Comparison of ENCODE assay signal across 8 cellular contexts in the genomic region with DNA sequence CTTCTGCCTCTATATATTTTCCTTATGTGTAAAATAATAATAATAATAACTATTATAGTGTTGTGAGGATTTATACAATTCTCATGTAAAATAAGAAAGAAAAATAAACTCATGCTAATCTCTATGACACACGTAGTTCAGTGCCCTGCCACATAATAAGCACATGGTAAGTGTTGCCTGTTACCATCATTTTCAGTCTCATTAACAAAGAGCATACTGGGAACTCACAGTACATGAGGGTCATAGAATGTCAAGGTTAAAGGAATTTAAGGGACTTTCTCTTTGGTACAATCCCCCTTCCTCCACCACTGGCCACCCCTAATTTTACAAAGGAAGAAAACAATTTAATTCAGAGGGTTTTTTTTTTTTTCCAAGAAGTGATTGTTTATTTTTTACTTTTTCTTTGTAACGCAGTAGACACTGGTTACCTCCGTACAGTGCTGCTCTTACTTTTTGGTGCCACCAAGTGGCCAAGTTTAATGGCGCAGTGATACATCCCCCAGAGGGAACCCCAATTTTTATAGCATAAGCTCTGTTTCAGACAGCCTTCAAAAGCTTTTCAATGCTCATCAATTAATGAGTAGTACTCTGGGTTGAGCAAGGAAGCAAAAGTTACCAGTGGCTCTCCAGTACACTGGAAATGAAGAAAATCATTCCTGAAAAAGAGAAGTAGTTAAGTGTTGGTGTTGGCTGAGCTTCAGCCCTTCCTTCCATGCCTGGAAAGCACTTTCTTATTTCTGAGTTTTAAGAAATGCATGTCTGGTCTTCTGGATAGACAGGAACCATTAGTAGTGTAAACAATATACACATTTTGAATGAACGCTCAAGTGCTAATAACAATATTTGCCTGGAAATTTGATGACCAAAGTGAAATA.
DNase-seq lines count a peak whose midpoint lies in the region; ATAC-seq and TF ChIP-seq lines count a peak whose summit lies in the region.

No MANE protein-coding gene starts in this region.

- no peaks in the 10 kb centered on the region for H3K36me3 Mint-ChIP-seq in brain

- TF ChIP-seq CTCF in brain (conservative IDR thresholded peaks at IDR 0.05), result peak; percentile 87 to 88

- peaks cover 0 to 4% (median 2%) of the 10 kb centered on the region in 5 experiments for H3K9me3 Mint-ChIP-seq in brain

- peak; percentile 72 for DNase-seq in EL
- DNase-seq in HS-27A (ENCODE audit: low read depth), result peak; percentile 58
- peak; percentile 16 for DNase-seq in T-helper 9 cell
- no peak for DNase-seq in left lobe of liver (ENCODE audit: low spot score)
- peak; percentile 11 for DNase-seq in stimulated activated CD8-positive, alpha-beta memory T cell treated with anti-CD3 and anti-CD28 coated beads, Interleukin-12 subunit alpha, Interleukin-12 subunit beta, amount 100 ng/mL, for 4 hours (ENCODE audit: low read depth)
- DNase-seq in NCI-H2107 treated with DMSO at 0.1 percent for 48 hours (lab: John Stamatoyannopoulos, UW; ENCODE audit: unreplicated experiment), result no peak

- H3K4me3 Mint-ChIP-seq in brain, result no peak overlapping the region

- ATAC-seq in GM21423 (IDR thresholded peaks at IDR 0.05; ENCODE audit: unreplicated experiment) (peak; percentile 88), left lobe of liver (peak; percentile 89)

- H3K4me1 Mint-ChIP-seq in brain, result peaks cover 24% of the 10 kb centered on the region

- H3K27me3 Mint-ChIP-seq in brain, result peaks cover 7% of the 10 kb centered on the region

- no peak overlapping the region for H3K27ac Mint-ChIP-seq in brain

Comparison
In these comparisons a context has a peak if more than half of its experiments do, and no peak if none do; other contexts are left out.
1. DNase-seq: peak in EL (single experiment), HS-27A (single experiment), T-helper 9 cell (single experiment) and stimulated activated CD8-positive, alpha-beta memory T cell treated with anti-CD3 and anti-CD28 coated beads, Interleukin-12 subunit alpha, Interleukin-12 subunit beta, amount 100 ng/mL, for 4 hours (single experiment); none in left lobe of liver (single experiment) and NCI-H2107 treated with DMSO at 0.1 percent for 48 hours (single experiment).